10 cellular contexts compared by ENCODE assay signal in genomic region chr16:10080031-10080772, GRCh38.
A peak's percentile ranks its signal among the peaks of the same experiment; 100 is the strongest.
DNase-seq lines count a peak whose midpoint lies in the region; ATAC-seq, FAIRE-seq and TF ChIP-seq lines count a peak whose summit lies in the region.
"Had no signal": no experiment of that assay in that cellular context is flagged by ENCODE, and none has a peak within 500 bp of the region (broad histone marks: within the 10 kb centered on the region; RNA-seq: fewer than 3 reads in every experiment).

No MANE protein-coding gene starts in this region.

- no peaks in the 10 kb centered on the region for H3K9me3 ChIP-seq in lower lobe of right lung
- H3K9me3 ChIP-seq: SJSA1 had no signal

- H3K4me3 ChIP-seq in dorsolateral prefrontal cortex, result peak overlapping the region in 1 of 59 donors; percentile 3
- H3K4me3 ChIP-seq in lower lobe of right lung, result no peak overlapping the region
- H3K4me3 ChIP-seq: SJSA1 had no signal

- H3K27ac ChIP-seq in dorsolateral prefrontal cortex (peak overlapping the region in 56 of 59 donors; percentile 5 to 92 (median 77)), lower lobe of right lung (no peak overlapping the region)
- H3K27ac ChIP-seq: 22Rv1, SJSA1 had no signal

- no peak for FAIRE-seq in urothelium cell line (lab: Jason Lieb, UNC)

- no peak for TF ChIP-seq CTCF in dorsolateral prefrontal cortex (IDR thresholded peaks at IDR 0.05 in 54 of 56, conservative IDR thresholded peaks at IDR 0.05 in 2 of 56; ENCODE audit: low read depth in 1 of 56, partially characterized antibody in 56 of 56)
- TF ChIP-seq CTCF in lower lobe of right lung (IDR thresholded peaks at IDR 0.05), result no peak

- H3K36me3 ChIP-seq in lower lobe of right lung, result no peaks in the 10 kb centered on the region
- H3K36me3 ChIP-seq: SJSA1 had no signal

- peak; percentile 28 to 39 for ATAC-seq in lower lobe of right lung

- DNase-seq in DMS79 treated with DMSO at 0.1 percent for 48 hours (lab: John Stamatoyannopoulos, UW), result peak; percentile 37
- DNase-seq in DMS79 (lab: John Stamatoyannopoulos, UW), result no peak
- DNase-seq in dorsolateral prefrontal cortex, result peak in 9 of 10 donors; percentile 49 to 88 (median 78)
- no peak for DNase-seq in lower lobe of right lung
- peak; percentile 90 for DNase-seq in urothelium cell line (ENCODE audit: low spot score)
- DNase-seq in activated CD4-positive, CD25-positive, alpha-beta regulatory T cell (lab: John Stamatoyannopoulos, UW), result no peak
- DNase-seq in NCI-H2171 (lab: John Stamatoyannopoulos, UW), result no peak
- DNase-seq in activated naive CD4-positive, alpha-beta T cell (lab: John Stamatoyannopoulos, UW), result no peak

- intact Hi-C loops in dorsolateral prefrontal cortex (cut with DNase I) (no loop called here), lower lobe of right lung (cut with DNase I) (no loop called here)

- peaks cover 6% of the 10 kb centered on the region for H3K4me1 ChIP-seq in lower lobe of right lung
- H3K4me1 ChIP-seq: SJSA1 had no signal

- H3K27me3 ChIP-seq in dorsolateral prefrontal cortex (no peaks in the 10 kb centered on the region), lower lobe of right lung (ENCODE audit: low read depth) (no peaks in the 10 kb centered on the region)
- H3K27me3 ChIP-seq: SJSA1 had no signal

Comparison
In these comparisons a context has a peak if more than half of its experiments do, and no peak if none do; other contexts are left out.
1. DNase-seq: peak in DMS79 treated with DMSO at 0.1 percent for 48 hours (single experiment), dorsolateral prefrontal cortex (9 of 10) and urothelium cell line (single experiment); none in DMS79 (single experiment), lower lobe of right lung (single experiment), activated CD4-positive, CD25-positive, alpha-beta regulatory T cell (0 of 4), NCI-H2171 (single experiment) and activated naive CD4-positive, alpha-beta T cell (0 of 4).